In the genomic region with DNA sequence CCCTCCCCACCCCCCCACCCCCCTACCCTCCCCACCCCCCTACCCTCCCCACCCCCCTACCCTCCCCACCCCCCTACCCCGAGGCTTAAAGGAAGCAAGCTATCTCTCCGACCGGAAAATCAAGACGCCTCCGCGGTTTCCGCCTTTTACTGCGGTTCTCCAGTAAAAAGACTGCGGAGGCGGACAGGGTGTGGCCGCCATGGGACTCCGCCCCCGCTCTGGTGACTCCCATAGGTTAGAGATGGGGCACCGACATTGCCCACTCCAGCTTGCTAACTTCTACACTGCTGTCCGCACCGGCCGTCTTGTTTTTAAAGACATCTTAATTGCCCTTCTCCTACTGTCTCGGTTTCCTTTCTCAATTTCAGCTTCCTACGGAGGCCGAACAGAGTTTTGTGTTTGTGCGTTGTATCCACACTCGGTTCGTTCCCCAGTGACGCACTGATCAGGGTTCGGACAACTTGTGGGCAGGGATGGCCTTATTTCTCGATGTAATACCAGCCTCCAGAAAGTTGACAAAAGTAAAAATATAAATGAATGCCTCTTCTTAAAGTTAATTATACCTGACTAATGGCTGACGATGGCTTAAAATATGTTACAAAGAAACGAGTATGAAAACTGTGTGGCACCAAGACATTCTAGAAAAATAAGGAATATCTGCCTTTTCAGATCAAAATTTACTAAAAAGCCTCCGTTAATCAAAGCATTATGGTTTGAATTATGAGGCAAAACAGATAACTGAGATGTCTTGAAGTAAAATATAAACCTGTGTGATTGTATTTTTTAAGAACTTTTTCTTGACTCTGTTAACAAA, we compare ENCODE assay signal across 10 cellular contexts. TPM values are rescaled to one million over a fixed set of nuclear protein-coding genes. Genes with fewer than 3 reads are reported as not detected.
DNase-seq lines count a peak whose midpoint lies in the region; ATAC-seq and TF ChIP-seq lines count a peak whose summit lies in the region.
"Had no signal": no experiment of that assay in that cellular context is flagged by ENCODE, and none has a peak within 500 bp of the region (broad histone marks: within the 10 kb centered on the region; RNA-seq: fewer than 3 reads in every experiment).

No MANE protein-coding gene starts in this region.

- peaks cover 0 to 8% (median 3%) of the 10 kb centered on the region in 7 donors for H3K9me3 Mint-ChIP-seq in CD4-positive, CD25-positive, alpha-beta regulatory T cell
- H3K9me3 Mint-ChIP-seq in activated naive CD8-positive, alpha-beta T cell treated with anti-CD3 and anti-CD28 coated beads, Interleukin-2, amount 50 U/mL, for 24 hours = peaks cover 12% of the 10 kb centered on the region
- no peaks in the 10 kb centered on the region for H3K9me3 Mint-ChIP-seq in natural killer cell

- no peak for TF ChIP-seq CTCF in natural killer cell (IDR thresholded peaks at IDR 0.05)

- ATAC-seq in CD4-positive, CD25-positive, alpha-beta regulatory T cell (ENCODE audit: low read depth in 2 of 2) = no peak
- ATAC-seq in activated naive CD8-positive, alpha-beta T cell treated with anti-CD3 and anti-CD28 coated beads, Interleukin-2, amount 50 U/mL, for 24 hours = no peak
- no peak for ATAC-seq in natural killer cell

- H3K9me3 ChIP-seq in CD4-positive, CD25-positive, alpha-beta regulatory T cell (ENCODE audit: control insufficient read depth in 2 of 2, low read length in 2 of 2) = peaks cover 2 to 7% of the 10 kb centered on the region in 2 experiments
- H3K9me3 ChIP-seq in SJCRH30 (replicated peaks) = no peaks in the 10 kb centered on the region

- intact Hi-C loops in natural killer cell (cut with micrococcal nuclease) = loop anchor here (1.0 kb wide), 1 partner anchor 47 kb away; a partner anchor contains a TSS

- H3K4me3 Mint-ChIP-seq in CD4-positive, CD25-positive, alpha-beta regulatory T cell = peak overlapping the region; percentile 81 to 86 (median 83)
- peak overlapping the region; percentile 71 for H3K4me3 Mint-ChIP-seq in activated naive CD8-positive, alpha-beta T cell treated with anti-CD3 and anti-CD28 coated beads, Interleukin-2, amount 50 U/mL, for 24 hours
- H3K4me3 Mint-ChIP-seq in natural killer cell = peak overlapping the region; percentile 88

- H3K36me3 ChIP-seq in CD4-positive, CD25-positive, alpha-beta regulatory T cell (ENCODE audit: control insufficient read depth, insufficient read depth, low read length) = peaks cover 22% of the 10 kb centered on the region
- H3K36me3 ChIP-seq in SJCRH30 = peaks cover 21% of the 10 kb centered on the region

- peak overlapping the region; percentile 75 to 85 (median 79) for H3K27ac Mint-ChIP-seq in CD4-positive, CD25-positive, alpha-beta regulatory T cell
- H3K27ac Mint-ChIP-seq in activated naive CD8-positive, alpha-beta T cell treated with anti-CD3 and anti-CD28 coated beads, Interleukin-2, amount 50 U/mL, for 24 hours = peak overlapping the region; percentile 69
- H3K27ac Mint-ChIP-seq in natural killer cell = peak overlapping the region; percentile 69 to 76

- H3K4me3 ChIP-seq in CD4-positive, CD25-positive, alpha-beta regulatory T cell (ENCODE audit: low read depth, low read length) = no peak overlapping the region
- no peak overlapping the region for H3K4me3 ChIP-seq in SJCRH30

- H3K27me3 ChIP-seq in CD4-positive, CD25-positive, alpha-beta regulatory T cell (ENCODE audit: control insufficient read depth, insufficient read depth, low read length) = no peaks in the 10 kb centered on the region
- no peaks in the 10 kb centered on the region for H3K27me3 ChIP-seq in SJCRH30

- DNase-seq in CD4-positive, CD25-positive, alpha-beta regulatory T cell = peak; percentile 31 to 66 (median 55)
- peak; percentile 24 to 27 for DNase-seq in SJCRH30
- peak; percentile 20 for DNase-seq in activated naive CD8-positive, alpha-beta T cell treated with anti-CD3 and anti-CD28 coated beads, Interleukin-2, amount 50 U/mL, for 24 hours
- DNase-seq in natural killer cell = no peak
- DNase-seq in COLO668 (lab: John Stamatoyannopoulos, UW; ENCODE audit: unreplicated experiment) = no peak
- no peak for DNase-seq in ecto neural progenitor cell (ENCODE audit: low spot score)
- no peak for DNase-seq in putamen (ENCODE audit: low spot score)
- DNase-seq in germinal center (ENCODE audit: low spot score) = no peak

- peaks cover 25% of the 10 kb centered on the region for H3K27me3 Mint-ChIP-seq in CD4-positive, CD25-positive, alpha-beta regulatory T cell
- H3K27me3 Mint-ChIP-seq in activated naive CD8-positive, alpha-beta T cell treated with anti-CD3 and anti-CD28 coated beads, Interleukin-2, amount 50 U/mL, for 24 hours = peaks cover 2% of the 10 kb centered on the region
- peaks cover 0 to 4% of the 10 kb centered on the region in 2 donors for H3K27me3 Mint-ChIP-seq in natural killer cell (ENCODE audit: low read depth in 2 of 2)

- peaks cover 13 to 41% (median 22%) of the 10 kb centered on the region in 4 donors for H3K4me1 Mint-ChIP-seq in CD4-positive, CD25-positive, alpha-beta regulatory T cell
- H3K4me1 Mint-ChIP-seq in activated naive CD8-positive, alpha-beta T cell treated with anti-CD3 and anti-CD28 coated beads, Interleukin-2, amount 50 U/mL, for 24 hours = peaks cover 23% of the 10 kb centered on the region
- H3K4me1 Mint-ChIP-seq in natural killer cell = peaks cover 27 to 29% of the 10 kb centered on the region in 2 donors

- no peak overlapping the region for H3K27ac ChIP-seq in CD4-positive, CD25-positive, alpha-beta regulatory T cell (ENCODE audit: insufficient read depth, low read length, poor library complexity, severe bottlenecking)
- H3K27ac ChIP-seq in SJCRH30 = no peak overlapping the region

- peaks cover 16% of the 10 kb centered on the region for H3K4me1 ChIP-seq in CD4-positive, CD25-positive, alpha-beta regulatory T cell (ENCODE audit: control insufficient read depth, insufficient read depth, low read length, poor library complexity, severe bottlenecking)
- H3K4me1 ChIP-seq in SJCRH30 = peaks cover 3% of the 10 kb centered on the region; the same call in 1 of the 2 replicates

- H3K36me3 Mint-ChIP-seq in CD4-positive, CD25-positive, alpha-beta regulatory T cell = peaks cover 25% of the 10 kb centered on the region
- H3K36me3 Mint-ChIP-seq in activated naive CD8-positive, alpha-beta T cell treated with anti-CD3 and anti-CD28 coated beads, Interleukin-2, amount 50 U/mL, for 24 hours (ENCODE audit: low read depth) = peaks cover 26% of the 10 kb centered on the region
- H3K36me3 Mint-ChIP-seq in natural killer cell = peaks cover 14% of the 10 kb centered on the region

RNA-seq across cellular contexts. Expression of a gene that starts 1.1 kb away (rescaled TPM):
- total RNA-seq in CD4-positive, CD25-positive, alpha-beta regulatory T cell = 12.8 TPM
- polyA plus RNA-seq in CD4-positive, CD25-positive, alpha-beta regulatory T cell = 10 to 100 TPM; 15.3 to 24.5 (median 19.5) TPM
- total RNA-seq in SJCRH30 (2014; rRNA removed; shearing (Covaris generic)) = 16.1 and 17.6 TPM in 2 replicates
- total RNA-seq in natural killer cell = 10 to 100 TPM in 1 of 3 donors, 1 to 10 TPM in 2; 5.3 to 10.9 (median 5.6) TPM

RNA-seq across cellular contexts. Expression of a gene that starts 20.4 kb away (rescaled TPM):
- not detected for total RNA-seq in CD4-positive, CD25-positive, alpha-beta regulatory T cell
- not detected for polyA plus RNA-seq in CD4-positive, CD25-positive, alpha-beta regulatory T cell
- not detected in 2 replicates for total RNA-seq in SJCRH30 (2014; rRNA removed; shearing (Covaris generic))
- total RNA-seq in natural killer cell = 1 to 10 TPM; 2.4 to 6.2 (median 5.4) TPM
- total RNA-seq: bronchial epithelial cell had no signal

RNA-seq across cellular contexts. Expression of a gene that starts 47.2 kb away (rescaled TPM):
- total RNA-seq in CD4-positive, CD25-positive, alpha-beta regulatory T cell = 28.3 TPM
- polyA plus RNA-seq in CD4-positive, CD25-positive, alpha-beta regulatory T cell = 10 to 100 TPM; 39.1 to 47.1 (median 42.8) TPM
- 46.3 and 47.6 TPM in 2 replicates for total RNA-seq in SJCRH30 (2014; rRNA removed; shearing (Covaris generic))
- 10 to 100 TPM; 25.7 to 38.8 (median 28.1) TPM for total RNA-seq in natural killer cell

RNA-seq across cellular contexts. Expression of a gene that starts 48.1 kb away (rescaled TPM):
- not detected for total RNA-seq in CD4-positive, CD25-positive, alpha-beta regulatory T cell
- under 1 TPM in 3 of 4 donors, not detected in 1; 0.20 to 0.70 (median 0.61) TPM for polyA plus RNA-seq in CD4-positive, CD25-positive, alpha-beta regulatory T cell
- total RNA-seq in SJCRH30 (2014; rRNA removed; shearing (Covaris generic)) = 0.47 TPM in 1 of 2 replicates, not detected in the other
- not detected for total RNA-seq in natural killer cell
- total RNA-seq: bronchial epithelial cell, Daoy had no signal

Comparison
In these comparisons a context has a peak if more than half of its experiments do, and no peak if none do; other contexts are left out.
1. DNase-seq: peak in CD4-positive, CD25-positive, alpha-beta regulatory T cell (3 of 3), SJCRH30 (2 of 2) and activated naive CD8-positive, alpha-beta T cell treated with anti-CD3 and anti-CD28 coated beads, Interleukin-2, amount 50 U/mL, for 24 hours (single experiment); none in natural killer cell (single experiment), COLO668 (single experiment), ecto neural progenitor cell (single experiment), putamen (single experiment) and germinal center (single experiment).
2. Peak in every context shown above with its lines, with median percentiles within 50 percentile points of each other: H3K27ac Mint-ChIP-seq and H3K4me3 Mint-ChIP-seq.